ENCODE assay signal across 17 cellular contexts in the genomic region with DNA sequence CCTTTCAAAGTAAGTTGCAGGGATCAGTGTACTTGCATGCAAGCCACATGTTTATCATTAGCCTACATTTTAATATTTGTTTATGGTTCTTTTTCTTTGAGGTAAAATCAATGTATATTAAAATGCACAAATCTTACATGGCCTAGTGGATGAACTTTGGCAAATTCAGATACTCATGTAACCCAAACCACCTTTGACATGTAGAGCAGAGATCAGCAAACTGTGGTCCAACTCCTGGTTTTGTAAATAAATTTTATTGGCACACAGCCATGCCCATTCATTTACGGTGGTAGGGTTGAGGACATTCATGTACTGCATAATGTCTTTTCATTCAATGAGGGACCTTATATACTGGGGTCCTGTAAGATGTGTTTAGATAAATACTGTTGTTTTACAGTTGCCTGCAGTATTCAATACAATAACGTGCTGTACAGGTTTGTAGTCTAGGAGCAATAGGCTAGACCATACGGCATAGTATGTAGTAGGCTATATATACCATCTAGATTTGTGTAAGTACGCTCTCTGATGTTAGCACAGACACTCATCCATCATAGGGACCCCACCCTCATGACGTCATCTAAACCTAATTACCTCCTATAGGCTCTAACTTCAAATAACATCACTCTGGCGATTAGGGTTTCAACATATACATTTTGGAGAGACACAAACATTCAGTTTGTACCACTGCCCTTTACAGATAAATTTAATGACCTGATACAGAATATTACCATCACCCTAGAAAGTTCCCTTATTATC. TPM values are rescaled to one million over a fixed set of nuclear protein-coding genes. Genes with fewer than 3 reads are reported as not detected.
A peak's percentile ranks its signal among the peaks of the same experiment; 100 is the strongest.
DNase-seq lines count a peak whose midpoint lies in the region; ATAC-seq and TF ChIP-seq lines count a peak whose summit lies in the region.
"Had no signal": no experiment of that assay in that cellular context is flagged by ENCODE, and none has a peak within 500 bp of the region (broad histone marks: within the 10 kb centered on the region; RNA-seq: fewer than 3 reads in every experiment).

No MANE protein-coding gene starts in this region.

- 81 to 84% methylated on average over 6 of the region's 6 CpGs for WGBS in heart right ventricle, 2 donors

- peak overlapping the region; percentile 91 for H3K27ac Mint-ChIP-seq in activated T-cell treated with anti-CD3 and anti-CD28 coated beads, Interleukin-2, amount 50 U/mL, for 24 hours
- H3K27ac Mint-ChIP-seq in progenitor cell of endocrine pancreas: peak overlapping the region; percentile 38
- H3K27ac Mint-ChIP-seq: CD4-positive, CD25-positive, alpha-beta regulatory T cell had no signal

- ATAC-seq in heart right ventricle: no peak

- H3K27ac ChIP-seq in HEK293 (ENCODE audit: extremely low read depth, low read depth, low read length) (no peak overlapping the region), epithelial cell of prostate (peak overlapping the region; percentile 95), heart right ventricle (no peak overlapping the region)

- no peak for DNase-seq in activated T-cell treated with anti-CD3 and anti-CD28 coated beads, Interleukin-2, amount 50 U/mL, for 24 hours
- DNase-seq in activated T-cell treated with anti-CD3 and anti-CD28 coated beads for 4 hours (no peak), epithelial cell of prostate (ENCODE audit: low read depth, low spot score) (no peak), progenitor cell of endocrine pancreas (ENCODE audit: low spot score, unreplicated experiment) (no peak), heart right ventricle (no peak), islet precursor cell (no peak), iPS-NIHi7 (ENCODE audit: extremely low spot score) (no peak)
- DNase-seq: activated CD8-positive, alpha-beta memory T cell treated with anti-CD3 and anti-CD28 coated beads, Interleukin-2, amount 50 U/mL, for 48 hours; CD4-positive, CD25-positive, alpha-beta regulatory T cell; NCI-H146; NCI-H2171; NCI-H748 treated with DMSO at 0.1 percent for 48 hours; nucleus accumbens; OCI-M1; SHP77 treated with DMSO at 0.1 percent for 48 hours had no signal

- H3K4me1 ChIP-seq in HEK293 (ENCODE audit: control insufficient read depth, insufficient read depth, low read length) (no peaks in the 10 kb centered on the region), heart right ventricle (peaks cover 0 to 58% (median 32%) of the 10 kb centered on the region in 9 donors)

- no peak for TF ChIP-seq CTCF in HEK293 (tag by site-specific recombination; IDR thresholded peaks at IDR 0.05)
- no peak for TF ChIP-seq CTCF in progenitor cell of endocrine pancreas (IDR thresholded peaks at IDR 0.05; ENCODE audit: unreplicated experiment)
- TF ChIP-seq CTCF in heart right ventricle (IDR thresholded peaks at IDR 0.05): no peak

- POLR2A ChIA-PET in HEK293 (lab: Yijun Ruan, JAX): no interaction called here

- peaks cover 0 to 25% (median 0%) of the 10 kb centered on the region in 7 donors for H3K27me3 ChIP-seq in heart right ventricle

- no peaks in the 10 kb centered on the region for H3K9me3 ChIP-seq in HEK293 (ENCODE audit: control insufficient read depth, insufficient read depth, low read depth, low read length)
- no peaks in the 10 kb centered on the region for H3K9me3 ChIP-seq in heart right ventricle

- H3K4me3 Mint-ChIP-seq in activated T-cell treated with anti-CD3 and anti-CD28 coated beads, Interleukin-2, amount 50 U/mL, for 24 hours: peak overlapping the region; percentile 63
- H3K4me3 Mint-ChIP-seq in progenitor cell of endocrine pancreas (ENCODE audit: low read depth): no peak overlapping the region

- H3K36me3 Mint-ChIP-seq in activated T-cell treated with anti-CD3 and anti-CD28 coated beads, Interleukin-2, amount 50 U/mL, for 24 hours (ENCODE audit: low read depth): peaks cover 92% of the 10 kb centered on the region
- H3K36me3 Mint-ChIP-seq in progenitor cell of endocrine pancreas (ENCODE audit: insufficient read depth): peaks cover 2% of the 10 kb centered on the region
- H3K36me3 Mint-ChIP-seq: CD4-positive, CD25-positive, alpha-beta regulatory T cell had no signal

- CTCF ChIA-PET in HEK293 (lab: Yijun Ruan, JAX): no interaction called here

- peaks cover 6% of the 10 kb centered on the region for H3K9me3 Mint-ChIP-seq in activated T-cell treated with anti-CD3 and anti-CD28 coated beads, Interleukin-2, amount 50 U/mL, for 24 hours
- no peaks in the 10 kb centered on the region for H3K9me3 Mint-ChIP-seq in progenitor cell of endocrine pancreas (ENCODE audit: low read depth)

- H3K36me3 ChIP-seq in HEK293 (ENCODE audit: control insufficient read depth in 2 of 2, insufficient read depth in 1 of 2, low read length in 2 of 2): no peaks in the 10 kb centered on the region
- H3K36me3 ChIP-seq in heart right ventricle: no peaks in the 10 kb centered on the region

- H3K4me3 ChIP-seq in HEK293 (ENCODE audit: low read depth, low read length) (no peak overlapping the region), heart right ventricle (no peak overlapping the region)
- H3K4me3 ChIP-seq: lung had no signal

- H3K4me1 Mint-ChIP-seq in activated T-cell treated with anti-CD3 and anti-CD28 coated beads, Interleukin-2, amount 50 U/mL, for 24 hours (ENCODE audit: low read depth): peaks cover 83% of the 10 kb centered on the region
- H3K4me1 Mint-ChIP-seq in progenitor cell of endocrine pancreas (ENCODE audit: low read depth): peaks cover 53% of the 10 kb centered on the region

- intact Hi-C loops in heart right ventricle (cut with DNase I): loop anchor here in 1 of 10 donors (5.0 kb wide), 1 partner anchor 41 kb away; no protein-coding TSS in a partner anchor

- no peaks in the 10 kb centered on the region for H3K27me3 Mint-ChIP-seq in activated T-cell treated with anti-CD3 and anti-CD28 coated beads, Interleukin-2, amount 50 U/mL, for 24 hours
- H3K27me3 Mint-ChIP-seq in progenitor cell of endocrine pancreas: no peaks in the 10 kb centered on the region
- H3K27me3 Mint-ChIP-seq: CD4-positive, CD25-positive, alpha-beta regulatory T cell had no signal

TF ChIP-seq in HEK293, 187 proteins besides CTCF, POLR2A, EP300 and RAD21:
- TF ChIP-seq ZNF404 (tag by site-specific recombination; IDR thresholded peaks at IDR 0.05) (no peak), YY2 (tag by site-specific recombination; IDR thresholded peaks at IDR 0.05) (no peak), ZNF792 (tag by site-specific recombination; IDR thresholded peaks at IDR 0.05) (no peak), KLF1 (tag by site-specific recombination; IDR thresholded peaks at IDR 0.05) (peak; percentile 72), WT1 (tag by site-specific recombination; IDR thresholded peaks at IDR 0.05) (no peak), ZNF629 (tag by site-specific recombination; IDR thresholded peaks at IDR 0.05) (peak; percentile 72), ZNF175 (tag by site-specific recombination; IDR thresholded peaks at IDR 0.05) (no peak), RBAK (tag by site-specific recombination; IDR thresholded peaks at IDR 0.05) (no peak), HOXC10 (CRISPR knock-in tag; IDR thresholded peaks at IDR 0.05) (no peak), ZNF776 (tag by site-specific recombination; IDR thresholded peaks at IDR 0.05; ENCODE audit: borderline replicate concordance) (no peak), ZFHX2 (tag by site-specific recombination; conservative IDR thresholded peaks at IDR 0.05) (no peak), ZBTB20 (tag by site-specific recombination; IDR thresholded peaks at IDR 0.05) (no peak), SP7 (tag by site-specific recombination; IDR thresholded peaks at IDR 0.05) (peak; percentile 41)
- TF ChIP-seq, protein P1, sequence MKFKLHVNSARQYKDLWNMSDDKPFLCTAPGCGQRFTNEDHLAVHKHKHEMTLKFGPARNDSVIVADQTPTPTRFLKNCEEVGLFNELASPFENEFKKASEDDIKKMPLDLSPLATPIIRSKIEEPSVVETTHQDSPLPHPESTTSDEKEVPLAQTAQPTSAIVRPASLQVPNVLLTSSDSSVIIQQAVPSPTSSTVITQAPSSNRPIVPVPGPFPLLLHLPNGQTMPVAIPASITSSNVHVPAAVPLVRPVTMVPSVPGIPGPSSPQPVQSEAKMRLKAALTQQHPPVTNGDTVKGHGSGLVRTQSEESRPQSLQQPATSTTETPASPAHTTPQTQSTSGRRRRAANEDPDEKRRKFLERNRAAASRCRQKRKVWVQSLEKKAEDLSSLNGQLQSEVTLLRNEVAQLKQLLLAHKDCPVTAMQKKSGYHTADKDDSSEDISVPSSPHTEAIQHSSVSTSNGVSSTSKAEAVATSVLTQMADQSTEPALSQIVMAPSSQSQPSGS (tag by site-specific recombination; IDR thresholded peaks at IDR 0.05; ENCODE audit: low read depth): peak; percentile 94
- TF ChIP-seq, protein P2, sequence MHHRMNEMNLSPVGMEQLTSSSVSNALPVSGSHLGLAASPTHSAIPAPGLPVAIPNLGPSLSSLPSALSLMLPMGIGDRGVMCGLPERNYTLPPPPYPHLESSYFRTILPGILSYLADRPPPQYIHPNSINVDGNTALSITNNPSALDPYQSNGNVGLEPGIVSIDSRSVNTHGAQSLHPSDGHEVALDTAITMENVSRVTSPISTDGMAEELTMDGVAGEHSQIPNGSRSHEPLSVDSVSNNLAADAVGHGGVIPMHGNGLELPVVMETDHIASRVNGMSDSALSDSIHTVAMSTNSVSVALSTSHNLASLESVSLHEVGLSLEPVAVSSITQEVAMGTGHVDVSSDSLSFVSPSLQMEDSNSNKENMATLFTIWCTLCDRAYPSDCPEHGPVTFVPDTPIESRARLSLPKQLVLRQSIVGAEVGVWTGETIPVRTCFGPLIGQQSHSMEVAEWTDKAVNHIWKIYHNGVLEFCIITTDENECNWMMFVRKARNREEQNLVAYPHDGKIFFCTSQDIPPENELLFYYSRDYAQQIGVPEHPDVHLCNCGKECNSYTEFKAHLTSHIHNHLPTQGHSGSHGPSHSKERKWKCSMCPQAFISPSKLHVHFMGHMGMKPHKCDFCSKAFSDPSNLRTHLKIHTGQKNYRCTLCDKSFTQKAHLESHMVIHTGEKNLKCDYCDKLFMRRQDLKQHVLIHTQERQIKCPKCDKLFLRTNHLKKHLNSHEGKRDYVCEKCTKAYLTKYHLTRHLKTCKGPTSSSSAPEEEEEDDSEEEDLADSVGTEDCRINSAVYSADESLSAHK (tag by site-specific recombination; IDR thresholded peaks at IDR 0.05): no peak

RNA-seq across cellular contexts. Expression of gene NDFIP2, which starts 5.7 kb away (rescaled TPM):
- total RNA-seq in progenitor cell of endocrine pancreas: 53.8 and 57.4 TPM in 2 replicates
- 10 to 100 TPM; 27.9 to 42.7 (median 34.0) TPM for total RNA-seq in heart right ventricle
- polyA plus RNA-seq in heart right ventricle: 10 to 100 TPM in 1 of 2 donors, 1 to 10 TPM in 1; 9.9 to 16.9 TPM
